In genomic region chr2:238444242-238444641, GRCh38 we compare ENCODE assay signal across 1 cellular context.
TF ChIP-seq lines count a peak whose summit lies in the region.

No MANE protein-coding gene starts in this region.

TF ChIP-seq in HepG2, 621 proteins besides CTCF, POLR2A, EP300 and RAD21:
- TF ChIP-seq ZNF687 (CRISPR knock-in tag; IDR thresholded peaks at IDR 0.05) (peak; percentile 33; the same call in 1 of the 2 replicates), AGO2 (optimal IDR thresholded peaks at IDR 0.05; ENCODE audit: low read depth, low read length) (peak; percentile 48), HDAC1 (CRISPR knock-in tag; IDR thresholded peaks at IDR 0.05) (no peak)
TF ChIP-seq in HepG2: peak in this region for 2.
